Comparison of ENCODE assay signal across 2 cellular contexts in the genomic region with DNA sequence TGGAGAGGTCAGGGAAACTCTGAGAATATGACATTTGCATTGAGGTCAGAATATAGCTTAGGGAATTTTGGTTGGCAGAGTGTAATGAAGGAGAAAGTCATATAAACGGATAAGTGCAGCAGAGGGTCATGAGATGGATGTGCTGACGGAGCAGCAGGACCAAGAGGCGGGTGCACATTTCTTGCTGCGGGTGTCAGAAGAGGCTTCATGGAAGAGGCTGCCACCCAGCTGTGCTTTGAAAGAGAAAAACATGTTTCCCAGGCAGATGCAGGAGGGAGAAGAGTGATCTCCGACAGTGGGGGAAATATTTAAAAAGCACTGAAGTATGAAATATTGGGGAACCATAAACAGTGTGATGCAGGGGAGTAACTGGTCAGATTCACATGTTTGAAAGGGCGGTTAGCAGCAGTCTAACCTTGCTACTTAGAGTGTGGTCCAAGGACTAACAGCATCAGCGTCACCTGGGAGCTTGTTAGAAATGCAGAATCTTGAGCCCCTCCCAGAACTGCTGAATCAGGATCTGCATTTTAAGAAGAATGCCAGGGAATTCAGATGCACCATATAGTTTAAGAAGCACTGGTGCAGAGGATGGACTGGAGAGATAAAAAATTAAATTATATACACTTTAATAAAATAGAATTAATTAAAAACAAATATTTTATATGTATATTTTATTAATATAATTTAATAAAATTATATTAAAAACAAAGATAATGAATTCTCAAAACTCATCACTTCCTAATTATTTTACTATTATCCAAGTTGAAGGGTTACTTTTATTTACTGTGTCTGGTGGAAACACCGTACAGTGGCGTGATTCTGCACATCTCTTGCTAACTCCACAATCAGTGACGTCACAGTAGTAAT.
TF ChIP-seq lines count a peak whose summit lies in the region.

No MANE protein-coding gene starts in this region.

TF ChIP-seq in A549, 52 proteins besides CTCF, POLR2A, EP300 and RAD21 (continued from another document):
- no peak for TF ChIP-seq RARB (CRISPR knock-in tag; IDR thresholded peaks at IDR 0.05)
- TF ChIP-seq, protein P1, sequence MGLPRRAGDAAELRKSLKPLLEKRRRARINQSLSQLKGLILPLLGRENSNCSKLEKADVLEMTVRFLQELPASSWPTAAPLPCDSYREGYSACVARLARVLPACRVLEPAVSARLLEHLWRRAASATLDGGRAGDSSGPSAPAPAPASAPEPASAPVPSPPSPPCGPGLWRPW (IDR thresholded peaks at IDR 0.05), result no peak

TF ChIP-seq in GM12891, 5 proteins besides CTCF, POLR2A, EP300 and RAD21 (continued from another document):
- TF ChIP-seq SPI1 (IDR thresholded peaks at IDR 0.05; ENCODE audit: low read depth, low read length) (no peak), POLR2AphosphoS5 (IDR thresholded peaks at IDR 0.05; ENCODE audit: low read depth, low read length) (no peak)
